30 cellular contexts compared by ENCODE assay signal in genomic region chr2:147790580-147790979, GRCh38.
"Had no signal": no experiment of that assay in that cellular context is flagged by ENCODE, and none has a peak within 500 bp of the region (broad histone marks: within the 10 kb centered on the region; RNA-seq: fewer than 3 reads in every experiment).

No MANE protein-coding gene starts in this region.

- H3K9me3 ChIP-seq: adrenal gland, body of pancreas, esophagus muscularis mucosa, gastrocnemius medialis, heart left ventricle had no signal

- H3K27me3 ChIP-seq: adrenal gland, body of pancreas, esophagus muscularis mucosa, foreskin keratinocyte, gastrocnemius medialis, heart left ventricle had no signal

- H3K36me3 ChIP-seq: adrenal gland, esophagus muscularis mucosa, gastrocnemius medialis, heart left ventricle, WERI-Rb-1 had no signal

- ATAC-seq: activated CD4-positive, CD25-positive, alpha-beta regulatory T cell treated with anti-CD3 and anti-CD28 coated beads, Interleukin-2, amount 50 U/mL, for 24 hours; activated CD8-positive, alpha-beta T cell treated with anti-CD3 and anti-CD28 coated beads for 36 hours; activated naive CD8-positive, alpha-beta T cell treated with anti-CD3 and anti-CD28 coated beads, Interleukin-2, amount 50 U/mL, for 24 hours; body of pancreas; effector memory CD8-positive, alpha-beta T cell; foreskin keratinocyte; gastrocnemius medialis; heart left ventricle had no signal

- H3K27ac ChIP-seq: adrenal gland, body of pancreas, esophagus muscularis mucosa, foreskin keratinocyte, gastrocnemius medialis, heart left ventricle, WERI-Rb-1 had no signal

- H3K4me1 ChIP-seq: adrenal gland, body of pancreas, esophagus muscularis mucosa, gastrocnemius medialis, heart left ventricle had no signal

- H3K4me3 ChIP-seq: adrenal gland, body of pancreas, esophagus muscularis mucosa, gastrocnemius medialis, heart left ventricle had no signal

- DNase-seq: activated B cell treated with CpG ODN at 0.5 μM for 24 hours; activated CD4-positive, alpha-beta T cell treated with anti-CD3 and anti-CD28 coated beads for 48 hours; activated CD4-positive, alpha-beta T cell treated with anti-CD3 and anti-CD28 coated beads, Interleukin-2, amount 50 U/mL, for 1 hour; activated CD4-positive, alpha-beta T cell treated with anti-CD3 and anti-CD28 coated beads, Interleukin-2, amount 50 U/mL, for 48 hours; activated CD8-positive, alpha-beta memory T cell treated with anti-CD3 and anti-CD28 coated beads for 24 hours; activated CD8-positive, alpha-beta T cell treated with anti-CD3 and anti-CD28 coated beads for 36 hours; activated effector memory CD4-positive, alpha-beta T cell treated with anti-CD3 and anti-CD28 coated beads, Interleukin-2, amount 50 U/mL, for 16 hours; activated naive CD4-positive, alpha-beta T cell treated with anti-CD3 and anti-CD28 coated beads for 36 hours; activated naive CD8-positive, alpha-beta T cell treated with anti-CD3 and anti-CD28 coated beads for 36 hours; activated naive CD8-positive, alpha-beta T cell treated with anti-CD3 and anti-CD28 coated beads, Interleukin-2, amount 50 U/mL, for 24 hours; activated T-cell treated with anti-CD3 and anti-CD28 coated beads, Interleukin-2, amount 50 U/mL, for 48 hours; adrenal gland; amygdala; aorta; body of pancreas; caudate nucleus; cortex of kidney; dermis blood vessel endothelial cell; effector CD4-positive, alpha-beta T cell; effector memory CD8-positive, alpha-beta T cell; erythroblast; foreskin keratinocyte; gastrocnemius medialis; glutamatergic neuron; heart left ventricle; hypothalamus; T1000; WERI-Rb-1 had no signal
